Comparison of ENCODE assay signal across 8 cellular contexts in genomic region chr2:83196225-83196624, GRCh38.
DNase-seq lines count a peak whose midpoint lies in the region; ATAC-seq, FAIRE-seq and TF ChIP-seq lines count a peak whose summit lies in the region.

No MANE protein-coding gene starts in this region.

- H3K9ac ChIP-seq in HCT116 (ENCODE audit: low read length): no peak overlapping the region

- no peak for FAIRE-seq in small intestine (lab: Jason Lieb, UNC)

- H3K4me3 ChIP-seq in HCT116 (replicated peaks in 1 of 2; ENCODE audit: low read depth in 1 of 2, low read length in 2 of 2): no peak overlapping the region
- no peak overlapping the region for H3K4me3 ChIP-seq in small intestine (ENCODE audit: low read depth in 1 of 2, low read length in 2 of 2)

- no TSS peak for BruUV-seq in HCT116 (replicated peaks; lab: Mats Ljungman, UMichigan)

- intact Hi-C loops in HCT116 (cut with micrococcal nuclease): loop anchor here (10.0 kb wide), 1 partner anchor 1291 kb away; no protein-coding TSS in a partner anchor

- 0 to 1% (median 0%) methylated on average over 1 of the region's 1 CpG for WGBS in small intestine, 3 donors

- peak; percentile 61 for TF ChIP-seq RAD21 in HCT116 (IDR thresholded peaks at IDR 0.05; ENCODE audit: low read depth)

- no peak for TF ChIP-seq POLR2A in HCT116 (IDR thresholded peaks at IDR 0.05; ENCODE audit: borderline replicate concordance, extremely low read depth, insufficient read depth, insufficient read length)

- H3K27me3 ChIP-seq in HCT116 (ENCODE audit: insufficient read depth, low read length) (no peaks in the 10 kb centered on the region), small intestine (ENCODE audit: control insufficient read depth in 2 of 2, insufficient read depth in 2 of 2, low read length in 2 of 2) (no peaks in the 10 kb centered on the region)

- no peaks in the 10 kb centered on the region; the same call in 1 of the 2 replicates for H3K9me2 ChIP-seq in HCT116 (ENCODE audit: insufficient read depth)

- H3K27ac ChIP-seq in 22Rv1: no peak overlapping the region
- no peak overlapping the region for H3K27ac ChIP-seq in HCT116 (ENCODE audit: low read depth, low read length)
- H3K27ac ChIP-seq in small intestine (ENCODE audit: low read depth in 1 of 2, low read length in 1 of 2): no peak overlapping the region

- H3K4me1 ChIP-seq in HCT116 (ENCODE audit: control insufficient read depth in 1 of 2, insufficient read depth in 2 of 2, low read length in 2 of 2) (no peaks in the 10 kb centered on the region), small intestine (ENCODE audit: control insufficient read depth in 2 of 2, insufficient read depth in 1 of 2, low read depth in 1 of 2, low read length in 1 of 2) (no peaks in the 10 kb centered on the region)

- H3K4me2 ChIP-seq in HCT116 (ENCODE audit: low read length): no peak overlapping the region

- H3K9me3 ChIP-seq in HCT116 (ENCODE audit: control insufficient read depth in 1 of 2, insufficient read depth in 1 of 2, low read depth in 1 of 2, low read length in 2 of 2) (no peaks in the 10 kb centered on the region), small intestine (ENCODE audit: control insufficient read depth, low read depth) (no peaks in the 10 kb centered on the region)

- DNase-seq in HCT116 (ENCODE audit: low read depth, low spot score): peak; percentile 1
- DNase-seq in SK-N-DZ (ENCODE audit: low spot score): peak; percentile 20
- peak; percentile 52 for DNase-seq in glomerular endothelial cell (ENCODE audit: extremely low read depth, low read depth, low spot score)
- DNase-seq in small intestine: peak; percentile 41
- DNase-seq in HuH-7.5 (ENCODE audit: low spot score): no peak
- DNase-seq in cerebellar nuclear complex (lab: John Stamatoyannopoulos, UW): no peak

- H3K36me3 ChIP-seq in HCT116 (ENCODE audit: control insufficient read depth in 1 of 2, insufficient read depth in 2 of 2, low read length in 2 of 2) (no peaks in the 10 kb centered on the region), small intestine (ENCODE audit: control insufficient read depth in 2 of 2, insufficient read depth in 2 of 2, low read length in 2 of 2) (no peaks in the 10 kb centered on the region)

- ATAC-seq in HCT116 (peak; percentile 77), HG03520 (IDR thresholded peaks at IDR 0.05; ENCODE audit: unreplicated experiment) (no peak)

- RAD21 ChIA-PET in HCT116 (lab: Charles Lee; ENCODE audit: low non-redundant PET in 1 of 2, low total read pairs in 2 of 2, uncharacterized antibody in 2 of 2, unreplicated experiment in 2 of 2): interaction anchor here (0.6 kb wide), 2 partner anchors 117 to 778 kb away, joined by 3 to 4 read pairs; no protein-coding TSS in a partner anchor

- no peaks in the 10 kb centered on the region for H3K79me2 ChIP-seq in HCT116 (ENCODE audit: insufficient read depth, low read length)

- CTCF ChIA-PET in HCT116 (lab: Charles Lee): interaction anchor here (0.6 to 1.7 kb wide), 10 partner anchors 10 to 400 kb away, joined by 3 to 13 read pairs (median 3); no protein-coding TSS in a partner anchor

- POLR2A ChIA-PET in HCT116 (lab: Charles Lee): no interaction called here

- no peak overlapping the region for H2AFZ ChIP-seq in HCT116 (ENCODE audit: low read depth, low read length, poor library complexity, severe bottlenecking)

- no peaks in the 10 kb centered on the region for H4K20me1 ChIP-seq in HCT116 (ENCODE audit: insufficient read depth)

- TF ChIP-seq CTCF in 22Rv1 (IDR thresholded peaks at IDR 0.05) (peak; percentile 77), HCT116 (IDR thresholded peaks at IDR 0.05 in 2 of 3, conservative IDR thresholded peaks at IDR 0.05 in 1 of 3; ENCODE audit: borderline replicate concordance in 1 of 3, insufficient read depth in 1 of 3, low read depth in 2 of 3, low read length in 2 of 3) (peak; percentile 27 to 68 (median 43); a peak in 5 of 6 replicates)

TF ChIP-seq in HCT116, 20 proteins besides CTCF, POLR2A, EP300 and RAD21:
- TF ChIP-seq TCF7L2 (IDR thresholded peaks at IDR 0.05; ENCODE audit: borderline replicate concordance, extremely low read depth, insufficient read depth, insufficient read length) (no peak), YY1 (IDR thresholded peaks at IDR 0.05; ENCODE audit: extremely low read depth, insufficient replicate concordance, low read depth, low read length) (no peak), ZNF274 (IDR thresholded peaks at IDR 0.05; ENCODE audit: low read depth, low read length) (no peak)
- TF ChIP-seq, protein P1, sequence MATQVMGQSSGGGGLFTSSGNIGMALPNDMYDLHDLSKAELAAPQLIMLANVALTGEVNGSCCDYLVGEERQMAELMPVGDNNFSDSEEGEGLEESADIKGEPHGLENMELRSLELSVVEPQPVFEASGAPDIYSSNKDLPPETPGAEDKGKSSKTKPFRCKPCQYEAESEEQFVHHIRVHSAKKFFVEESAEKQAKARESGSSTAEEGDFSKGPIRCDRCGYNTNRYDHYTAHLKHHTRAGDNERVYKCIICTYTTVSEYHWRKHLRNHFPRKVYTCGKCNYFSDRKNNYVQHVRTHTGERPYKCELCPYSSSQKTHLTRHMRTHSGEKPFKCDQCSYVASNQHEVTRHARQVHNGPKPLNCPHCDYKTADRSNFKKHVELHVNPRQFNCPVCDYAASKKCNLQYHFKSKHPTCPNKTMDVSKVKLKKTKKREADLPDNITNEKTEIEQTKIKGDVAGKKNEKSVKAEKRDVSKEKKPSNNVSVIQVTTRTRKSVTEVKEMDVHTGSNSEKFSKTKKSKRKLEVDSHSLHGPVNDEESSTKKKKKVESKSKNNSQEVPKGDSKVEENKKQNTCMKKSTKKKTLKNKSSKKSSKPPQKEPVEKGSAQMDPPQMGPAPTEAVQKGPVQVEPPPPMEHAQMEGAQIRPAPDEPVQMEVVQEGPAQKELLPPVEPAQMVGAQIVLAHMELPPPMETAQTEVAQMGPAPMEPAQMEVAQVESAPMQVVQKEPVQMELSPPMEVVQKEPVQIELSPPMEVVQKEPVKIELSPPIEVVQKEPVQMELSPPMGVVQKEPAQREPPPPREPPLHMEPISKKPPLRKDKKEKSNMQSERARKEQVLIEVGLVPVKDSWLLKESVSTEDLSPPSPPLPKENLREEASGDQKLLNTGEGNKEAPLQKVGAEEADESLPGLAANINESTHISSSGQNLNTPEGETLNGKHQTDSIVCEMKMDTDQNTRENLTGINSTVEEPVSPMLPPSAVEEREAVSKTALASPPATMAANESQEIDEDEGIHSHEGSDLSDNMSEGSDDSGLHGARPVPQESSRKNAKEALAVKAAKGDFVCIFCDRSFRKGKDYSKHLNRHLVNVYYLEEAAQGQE (IDR thresholded peaks at IDR 0.05; ENCODE audit: low read depth): no peak

Comparison
In these comparisons a context has a peak if more than half of its experiments do, and no peak if none do; other contexts are left out.
1. DNase-seq: peak in HCT116 (single experiment), SK-N-DZ (single experiment), glomerular endothelial cell (single experiment) and small intestine (single experiment); none in HuH-7.5 (single experiment) and cerebellar nuclear complex (0 of 2).